Comparison of ENCODE assay signal across 24 cellular contexts in the genomic region with DNA sequence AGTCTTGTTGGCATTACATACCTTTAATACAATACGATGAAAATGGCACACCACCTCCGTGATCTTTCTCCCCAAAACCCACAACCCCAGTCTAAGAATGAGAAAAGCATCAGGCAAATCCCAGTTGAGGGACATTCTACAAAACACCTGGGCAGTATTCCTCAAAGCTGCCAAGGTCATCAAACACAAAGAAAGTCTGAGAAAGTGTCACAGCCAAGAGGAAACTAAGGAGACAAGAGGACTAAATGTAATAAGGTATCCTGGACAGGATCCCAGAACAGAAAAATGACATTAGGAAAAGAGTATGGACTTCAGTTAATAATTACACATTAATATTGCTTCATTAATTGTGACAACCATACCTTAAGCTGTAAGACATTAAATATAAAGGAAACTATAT. TPM values are rescaled to one million over a fixed set of nuclear protein-coding genes. Genes with fewer than 3 reads are reported as not detected.
DNase-seq lines count a peak whose midpoint lies in the region; ATAC-seq, FAIRE-seq and TF ChIP-seq lines count a peak whose summit lies in the region.
"Had no signal": no experiment of that assay in that cellular context is flagged by ENCODE, and none has a peak within 500 bp of the region (broad histone marks: within the 10 kb centered on the region; RNA-seq: fewer than 3 reads in every experiment).

No MANE protein-coding gene starts in this region.

- H3K9me3 ChIP-seq in body of pancreas (no peaks in the 10 kb centered on the region), lung (ENCODE audit: control insufficient read depth in 2 of 2, insufficient read depth in 1 of 2, low read length in 1 of 2) (no peaks in the 10 kb centered on the region), small intestine (ENCODE audit: control insufficient read depth, low read depth) (no peaks in the 10 kb centered on the region), left ventricle myocardium inferior (replicated peaks) (no peaks in the 10 kb centered on the region)

- peak overlapping the region; percentile 12 to 66 (median 62) for H3K27ac ChIP-seq in body of pancreas
- H3K27ac ChIP-seq in lung (ENCODE audit: low read depth in 1 of 2, low read length in 1 of 2), result no peak overlapping the region
- H3K27ac ChIP-seq in small intestine (ENCODE audit: low read depth in 1 of 2, low read length in 1 of 2), result no peak overlapping the region
- H3K27ac ChIP-seq in left ventricle myocardium inferior (replicated peaks), result no peak overlapping the region

- no peak for TF ChIP-seq POLR2A in body of pancreas (IDR thresholded peaks at IDR 0.05)

- no peaks in the 10 kb centered on the region for H3K27me3 ChIP-seq in body of pancreas
- no peaks in the 10 kb centered on the region for H3K27me3 ChIP-seq in lung (ENCODE audit: control insufficient read depth, insufficient read depth)
- H3K27me3 ChIP-seq in small intestine (ENCODE audit: control insufficient read depth in 2 of 2, insufficient read depth in 2 of 2, low read length in 2 of 2), result no peaks in the 10 kb centered on the region
- H3K27me3 ChIP-seq in left ventricle myocardium inferior (ENCODE audit: low read depth), result peaks cover 10% of the 10 kb centered on the region

- FAIRE-seq in small intestine (lab: Jason Lieb, UNC), result no peak
- FAIRE-seq: A204.1, GM12878 had no signal

- H3K4me1 ChIP-seq in body of pancreas (peaks cover 13% of the 10 kb centered on the region), lung (ENCODE audit: control insufficient read depth in 2 of 2, insufficient read depth in 2 of 2, low read length in 2 of 2) (no peaks in the 10 kb centered on the region), small intestine (ENCODE audit: control insufficient read depth in 2 of 2, insufficient read depth in 1 of 2, low read depth in 1 of 2, low read length in 1 of 2) (no peaks in the 10 kb centered on the region), left ventricle myocardium inferior (no peaks in the 10 kb centered on the region)

- ATAC-seq in body of pancreas (peak; percentile 98), lung (ENCODE audit: insufficient read depth, low FRiP score) (no peak), GM18909 (IDR thresholded peaks at IDR 0.05; ENCODE audit: poor library complexity, unreplicated experiment) (no peak)
- ATAC-seq: GM12878 had no signal

- intact Hi-C loops in body of pancreas (cut with DNase I), result no loop called here
- intact Hi-C loops in left ventricle myocardium inferior (cut with micrococcal nuclease), result no loop called here

- H3K4me3 ChIP-seq in body of pancreas (no peak overlapping the region), lung (no peak overlapping the region), small intestine (ENCODE audit: low read depth in 1 of 2, low read length in 2 of 2) (no peak overlapping the region), left ventricle myocardium inferior (no peak overlapping the region)
- H3K4me3 ChIP-seq: GM12878 had no signal

- WGBS in body of pancreas, 2 donors, result 10 to 32% methylated on average over 2 of the region's 2 CpGs
- 88 to 93% methylated on average over 2 of the region's 2 CpGs for WGBS in lung, 2 donors
- WGBS in small intestine, 3 donors, result 30 to 86% (median 53%) methylated on average over 2 of the region's 2 CpGs

- H3K36me3 ChIP-seq in body of pancreas (replicated peaks in 1 of 2; ENCODE audit: insufficient read depth in 1 of 2, low read depth in 2 of 2) (no peaks in the 10 kb centered on the region), lung (ENCODE audit: control insufficient read depth in 2 of 2, insufficient read depth in 2 of 2, low read length in 2 of 2) (no peaks in the 10 kb centered on the region), small intestine (ENCODE audit: control insufficient read depth in 2 of 2, insufficient read depth in 2 of 2, low read length in 2 of 2) (no peaks in the 10 kb centered on the region), left ventricle myocardium inferior (no peaks in the 10 kb centered on the region)

- TF ChIP-seq CTCF in body of pancreas (IDR thresholded peaks at IDR 0.05), result no peak
- no peak for TF ChIP-seq CTCF in lung (IDR thresholded peaks at IDR 0.05; ENCODE audit: control extremely low read depth, extremely low read depth)
- no peak for TF ChIP-seq CTCF in left ventricle myocardium inferior (IDR thresholded peaks at IDR 0.05; ENCODE audit: borderline replicate concordance)

- DNase-seq in body of pancreas (peak; percentile 25 to 60 (median 38)), lung (ENCODE audit: low spot score) (peak; percentile 4), small intestine (peak; percentile 7), left ventricle myocardium inferior (no peak), AG08395 (ENCODE audit: low spot score) (no peak)
- DNase-seq: 8988T; ACHN; AML-193; C1 segment of cervical spinal cord; CD4-positive, alpha-beta memory T cell; CD4-positive, CD25-positive, alpha-beta regulatory T cell; CD8-positive, alpha-beta memory T cell; COR-L47; DMS 273 treated with DMSO at 0.1 percent for 48 hours; DMS153; DMS53; DMS79; DND-41; EL; GDM1 had no signal

RNA-seq across cellular contexts. Expression of a gene that starts 14.5 kb away (rescaled TPM):
- total RNA-seq in body of pancreas, result 10 to 100 TPM; 18.9 to 46.1 TPM
- 10 to 100 TPM; 39.7 to 64.5 TPM for total RNA-seq in lung
- 10 to 100 TPM; 12.0 to 18.8 TPM for polyA plus RNA-seq in lung
- polyA plus RNA-seq in small intestine, result 10 to 100 TPM in 1 of 3 donors, 1 to 10 TPM in 1, under 1 TPM in 1; 0.45 to 10.0 (median 2.4) TPM
- total RNA-seq in left ventricle myocardium inferior, result 26.1 TPM
- polyA plus RNA-seq: CD14-positive monocyte had no signal

Comparison
In these comparisons a context has a peak if more than half of its experiments do, and no peak if none do; other contexts are left out.
1. DNase-seq: peak in body of pancreas (4 of 4), lung (single experiment) and small intestine (single experiment); none in left ventricle myocardium inferior (single experiment) and AG08395 (single experiment).
2. H3K27ac ChIP-seq: peak in body of pancreas (4 of 4); none in lung (0 of 2), small intestine (0 of 2) and left ventricle myocardium inferior (single experiment).